Comparison of ENCODE assay signal across 14 cellular contexts in the genomic region with DNA sequence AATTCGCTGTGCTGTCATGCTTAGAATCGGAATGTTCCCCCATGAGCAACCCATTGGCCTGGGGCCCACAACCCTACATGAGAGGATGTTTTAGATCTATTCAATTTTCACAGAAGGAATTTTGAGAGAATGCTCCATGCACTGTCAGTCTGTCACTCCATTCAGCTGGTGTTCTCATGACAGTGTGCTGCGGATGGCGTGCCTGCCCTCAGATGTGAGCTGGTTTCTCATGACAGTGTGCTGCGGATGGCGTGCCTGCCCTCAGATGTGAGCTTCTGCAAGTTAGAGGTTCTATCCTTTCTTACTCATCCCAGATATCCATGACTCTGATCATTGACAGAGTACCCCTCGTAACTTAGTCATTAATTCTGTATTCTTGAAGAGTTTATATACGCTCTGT.
DNase-seq lines count a peak whose midpoint lies in the region; ATAC-seq and TF ChIP-seq lines count a peak whose summit lies in the region.
"Had no signal": no experiment of that assay in that cellular context is flagged by ENCODE, and none has a peak within 500 bp of the region (broad histone marks: within the 10 kb centered on the region; RNA-seq: fewer than 3 reads in every experiment).

No MANE protein-coding gene starts in this region.

- H2BK120ac ChIP-seq in IMR-90 (ENCODE audit: low read depth, low read length) = peak overlapping the region; percentile 51; the same call in 1 of the 2 replicates

- H3K9ac ChIP-seq in IMR-90 (ENCODE audit: low read depth, low read length) = no peak overlapping the region

- intact Hi-C loops in IMR-90 (cut with micrococcal nuclease) = no loop called here

- H3K18ac ChIP-seq in IMR-90 (ENCODE audit: low read depth, low read length) = peak overlapping the region; percentile 5; the same call in 1 of the 2 replicates

- H3K36me3 ChIP-seq in IMR-90 (ENCODE audit: control insufficient read depth, insufficient read depth, low read length) (no peaks in the 10 kb centered on the region), brain microvascular endothelial cell (replicated peaks) (no peaks in the 10 kb centered on the region)

- no peak overlapping the region for H2AK9ac ChIP-seq in IMR-90 (replicated peaks; ENCODE audit: low read depth, low read length, poor library complexity)

- no peak overlapping the region for H3K4me2 ChIP-seq in IMR-90 (ENCODE audit: low read depth, low read length)
- H3K4me2 ChIP-seq: GM23338 had no signal

- H3K4me1 ChIP-seq in IMR-90 (ENCODE audit: control insufficient read depth, insufficient read depth, low read length) = peaks cover 10% of the 10 kb centered on the region
- H3K4me1 ChIP-seq: Caco-2 had no signal

- in situ Hi-C loops in IMR-90 (cut with MboI; ENCODE audit: low sequenced_read_pairs) = loop anchor here (25.0 kb wide), 1 partner anchor 1195 kb away; a partner anchor contains a TSS
- in situ Hi-C loops in brain microvascular endothelial cell (cut with HindIII; ENCODE audit: low pct_ligation_motif_present, low sequenced_read_pairs) = no loop called here

- peak overlapping the region; percentile 31; the same call in 1 of the 2 replicates for H4K91ac ChIP-seq in IMR-90 (ENCODE audit: insufficient read depth, low read depth, low read length)

- no peak overlapping the region for H3K23ac ChIP-seq in IMR-90 (ENCODE audit: low read depth, low read length)

- H4K5ac ChIP-seq in IMR-90 (ENCODE audit: low read depth, low read length) = no peak overlapping the region

- no CpG with 5 or more reads among the region's 8 CpGs for WGBS in IMR-90 (ENCODE audit: extremely low coverage in 2 of 2, insufficient read length in 1 of 2), 2 experiments

- dilution Hi-C loops in IMR-90 (cut with HindIII; ENCODE audit: low sequenced_read_pairs, unreplicated experiment) = no loop called here

- H3K4ac ChIP-seq in IMR-90 (ENCODE audit: low read depth, low read length) = peak overlapping the region; percentile 63

- TF ChIP-seq CTCF in IMR-90 (conservative IDR thresholded peaks at IDR 0.05; ENCODE audit: low read depth, low read length) (no peak), brain microvascular endothelial cell (IDR thresholded peaks at IDR 0.05; ENCODE audit: low read depth, low read length, missing control alignments) (no peak)

- no peaks in the 10 kb centered on the region for H3K27me3 ChIP-seq in IMR-90 (ENCODE audit: control insufficient read depth, insufficient read depth, low read length)
- H3K27me3 ChIP-seq in brain microvascular endothelial cell (replicated peaks) = no peaks in the 10 kb centered on the region

- TF ChIP-seq RAD21 in IMR-90 (IDR thresholded peaks at IDR 0.05; ENCODE audit: low read length) = no peak

- no peak overlapping the region; the same call in 2 of the 3 replicates for H2BK15ac ChIP-seq in IMR-90 (ENCODE audit: low read depth, low read length)

- no peak overlapping the region for H4K8ac ChIP-seq in IMR-90 (ENCODE audit: low read depth in 2 of 2, low read length in 2 of 2)

- H4K20me1 ChIP-seq in IMR-90 (ENCODE audit: insufficient read depth, low read length) = no peaks in the 10 kb centered on the region

- H2AFZ ChIP-seq in IMR-90 (replicated peaks; ENCODE audit: low read length, poor library complexity) = no peak overlapping the region
- H2AFZ ChIP-seq: GM23338 had no signal

- no TSS peak for BruUV-seq in IMR-90 (replicated peaks; lab: Mats Ljungman, UMichigan)

- peaks cover 9% of the 10 kb centered on the region; the same call in 1 of the 2 replicates for H3K9me1 ChIP-seq in IMR-90 (ENCODE audit: insufficient read depth, low read length)

- H3K27ac ChIP-seq in IMR-90 (ENCODE audit: insufficient read depth, low read length) (no peak overlapping the region; the same call in 1 of the 2 replicates), brain microvascular endothelial cell (peak overlapping the region; percentile 30)
- H3K27ac ChIP-seq: C4-2B had no signal

- no peaks in the 10 kb centered on the region for H3K79me1 ChIP-seq in IMR-90 (ENCODE audit: low read depth in 1 of 2, low read length in 2 of 2)

- peak; percentile 21 for DNase-seq in IMR-90
- peak; percentile 56 for DNase-seq in brain microvascular endothelial cell
- DNase-seq in iris pigment epithelial cell (ENCODE audit: low read depth) = peak; percentile 46
- DNase-seq in superior temporal gyrus (ENCODE audit: extremely low spot score) = no peak
- DNase-seq in activated effector memory CD4-positive, alpha-beta T cell treated with anti-CD3 and anti-CD28 coated beads, Interleukin-2, amount 50 U/mL, for 16 hours = no peak
- DNase-seq: Caco-2; CD4-positive, alpha-beta T cell; GF-D8; H7; HFFc6 had no signal

- H3K14ac ChIP-seq in IMR-90 (replicated peaks; ENCODE audit: low read depth, low read length) = no peak overlapping the region

- no peak for TF ChIP-seq POLR2A in IMR-90 (IDR thresholded peaks at IDR 0.05; ENCODE audit: low read depth, low read length)

- H3K9me3 ChIP-seq in IMR-90 (ENCODE audit: control insufficient read depth, insufficient read depth, low read length) = no peaks in the 10 kb centered on the region
- H3K9me3 ChIP-seq: Caco-2 had no signal

- H3K4me3 ChIP-seq in IMR-90 (ENCODE audit: insufficient read depth, low read depth, low read length) (no peak overlapping the region), brain microvascular endothelial cell (ENCODE audit: low read depth, low read length) (no peak overlapping the region)
- H3K4me3 ChIP-seq: GM23338 had no signal

- no peak for ATAC-seq in IMR-90 (ENCODE audit: low read depth)
- ATAC-seq in HG03095 (IDR thresholded peaks at IDR 0.05; ENCODE audit: unreplicated experiment) = no peak
- ATAC-seq: GM23338, HCT116 had no signal

- no peak overlapping the region for H2BK20ac ChIP-seq in IMR-90 (ENCODE audit: low read depth, low read length)

- CTCF ChIA-PET in IMR-90 (lab: Yijun Ruan, JAX) = no interaction called here

- peak overlapping the region; percentile 68; the same call in 1 of the 2 replicates for H2AK5ac ChIP-seq in IMR-90 (ENCODE audit: low read depth, low read length)

- POLR2A ChIA-PET in IMR-90 (lab: Charles Lee; ENCODE audit: unreplicated experiment) = no interaction called here

- no peak overlapping the region for H3K56ac ChIP-seq in IMR-90 (ENCODE audit: extremely low read depth, insufficient read depth, low read length)

- H2BK5ac ChIP-seq in IMR-90 (ENCODE audit: low read depth, low read length, poor library complexity, severe bottlenecking) = no peak overlapping the region

TF ChIP-seq in IMR-90, 13 proteins besides CTCF, POLR2A, EP300 and RAD21:
- no peak for TF ChIP-seq RCOR1 (IDR thresholded peaks at IDR 0.05; ENCODE audit: insufficient replicate concordance, low read length)
- TF ChIP-seq SMC3 (IDR thresholded peaks at IDR 0.05; ENCODE audit: low read depth, low read length) = no peak
- no peak for TF ChIP-seq CEBPB (IDR thresholded peaks at IDR 0.05; ENCODE audit: low read depth, low read length)
- TF ChIP-seq MAZ (IDR thresholded peaks at IDR 0.05; ENCODE audit: borderline replicate concordance, low read depth, low read length) = no peak
- TF ChIP-seq CHD1 (IDR thresholded peaks at IDR 0.05; ENCODE audit: low read depth, low read length) = no peak
- TF ChIP-seq, protein P1, sequence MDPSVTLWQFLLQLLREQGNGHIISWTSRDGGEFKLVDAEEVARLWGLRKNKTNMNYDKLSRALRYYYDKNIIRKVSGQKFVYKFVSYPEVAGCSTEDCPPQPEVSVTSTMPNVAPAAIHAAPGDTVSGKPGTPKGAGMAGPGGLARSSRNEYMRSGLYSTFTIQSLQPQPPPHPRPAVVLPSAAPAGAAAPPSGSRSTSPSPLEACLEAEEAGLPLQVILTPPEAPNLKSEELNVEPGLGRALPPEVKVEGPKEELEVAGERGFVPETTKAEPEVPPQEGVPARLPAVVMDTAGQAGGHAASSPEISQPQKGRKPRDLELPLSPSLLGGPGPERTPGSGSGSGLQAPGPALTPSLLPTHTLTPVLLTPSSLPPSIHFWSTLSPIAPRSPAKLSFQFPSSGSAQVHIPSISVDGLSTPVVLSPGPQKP (IDR thresholded peaks at IDR 0.05; ENCODE audit: borderline replicate concordance, low read depth, low read length) = no peak
- TF ChIP-seq FOS (IDR thresholded peaks at IDR 0.05; ENCODE audit: low read depth, low read length) = no peak
- no peak for TF ChIP-seq MAFK (IDR thresholded peaks at IDR 0.05; ENCODE audit: low read depth, low read length)
- TF ChIP-seq RFX5 (IDR thresholded peaks at IDR 0.05; ENCODE audit: low read depth, low read length) = no peak
- no peak for TF ChIP-seq MXI1 (IDR thresholded peaks at IDR 0.05; ENCODE audit: borderline replicate concordance, low read depth, low read length)
- TF ChIP-seq NFE2L2 (IDR thresholded peaks at IDR 0.05; ENCODE audit: low read depth, low read length) = no peak
- TF ChIP-seq BHLHE40 (IDR thresholded peaks at IDR 0.05; ENCODE audit: low read depth, low read length) = no peak
- TF ChIP-seq, protein P2, sequence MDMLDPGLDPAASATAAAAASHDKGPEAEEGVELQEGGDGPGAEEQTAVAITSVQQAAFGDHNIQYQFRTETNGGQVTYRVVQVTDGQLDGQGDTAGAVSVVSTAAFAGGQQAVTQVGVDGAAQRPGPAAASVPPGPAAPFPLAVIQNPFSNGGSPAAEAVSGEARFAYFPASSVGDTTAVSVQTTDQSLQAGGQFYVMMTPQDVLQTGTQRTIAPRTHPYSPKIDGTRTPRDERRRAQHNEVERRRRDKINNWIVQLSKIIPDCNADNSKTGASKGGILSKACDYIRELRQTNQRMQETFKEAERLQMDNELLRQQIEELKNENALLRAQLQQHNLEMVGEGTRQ (IDR thresholded peaks at IDR 0.05; ENCODE audit: low read depth, low read length) = no peak

Comparison
In these comparisons a context has a peak if more than half of its experiments do, and no peak if none do; other contexts are left out.
1. DNase-seq: peak in IMR-90 (single experiment), brain microvascular endothelial cell (single experiment) and iris pigment epithelial cell (single experiment); none in superior temporal gyrus (single experiment) and activated effector memory CD4-positive, alpha-beta T cell treated with anti-CD3 and anti-CD28 coated beads, Interleukin-2, amount 50 U/mL, for 16 hours (single experiment).